Comparison of ENCODE assay signal across 10 cellular contexts in the genomic region with DNA sequence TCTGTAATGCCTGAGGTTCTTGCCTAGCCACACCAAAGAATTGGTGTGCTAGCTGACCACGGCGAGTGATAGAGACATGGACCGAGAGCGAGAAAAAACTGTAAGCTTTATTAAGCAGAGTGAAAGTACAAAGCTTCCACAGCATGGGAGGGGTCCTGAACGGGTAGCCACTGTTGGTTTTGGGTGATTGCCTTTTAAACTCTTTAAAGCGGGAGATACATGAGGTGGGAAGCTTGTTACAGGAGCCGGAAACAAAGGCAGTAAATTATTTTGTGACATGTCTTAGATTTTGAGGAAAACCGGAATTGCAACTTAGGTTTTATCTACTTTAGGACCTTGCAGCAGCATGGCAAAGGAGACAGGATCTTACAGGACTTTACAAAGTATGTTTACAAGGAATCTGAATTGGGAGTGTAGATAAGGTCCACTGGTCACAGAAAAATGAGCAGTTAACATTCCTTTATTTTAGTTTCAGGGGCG.
A peak's percentile ranks its signal among the peaks of the same experiment; 100 is the strongest.
DNase-seq lines count a peak whose midpoint lies in the region; ATAC-seq and TF ChIP-seq lines count a peak whose summit lies in the region.
"Had no signal": no experiment of that assay in that cellular context is flagged by ENCODE, and none has a peak within 500 bp of the region (broad histone marks: within the 10 kb centered on the region; RNA-seq: fewer than 3 reads in every experiment).

No MANE protein-coding gene starts in this region.

- H3K27me3 ChIP-seq in breast epithelium = no peaks in the 10 kb centered on the region
- H3K27me3 ChIP-seq: tibial nerve had no signal

- DNase-seq in AG04449 (ENCODE audit: low read depth, low spot score) (no peak), breast epithelium (ENCODE audit: low spot score in 2 of 2) (no peak), mesothelial cell of epicardium (ENCODE audit: low spot score in 2 of 2, unreplicated experiment in 2 of 2) (no peak), HPDE6-E6E7 (ENCODE audit: extremely low spot score) (no peak), AG08396 (ENCODE audit: low spot score) (no peak)
- no peak for DNase-seq in activated CD8-positive, alpha-beta T cell treated with anti-CD3 and anti-CD28 coated beads, Interleukin-2, amount 10 ng/mL, durations not matched to agents 7 days and 5 days
- DNase-seq: AML-193 had no signal

- peak overlapping the region; percentile 46 for H3K4me3 Mint-ChIP-seq in mesothelial cell of epicardium
- no peak overlapping the region for H3K4me3 Mint-ChIP-seq in activated CD8-positive, alpha-beta T cell treated with anti-CD3 and anti-CD28 coated beads, Interleukin-2, amount 10 ng/mL, durations not matched to agents 7 days and 5 days

- ATAC-seq in HG02759 (IDR thresholded peaks at IDR 0.05; ENCODE audit: unreplicated experiment) = peak; percentile 52
- no peak for ATAC-seq in GM21526 (IDR thresholded peaks at IDR 0.05; ENCODE audit: low FRiP score, unreplicated experiment)
- ATAC-seq in activated CD8-positive, alpha-beta T cell treated with anti-CD3 and anti-CD28 coated beads, Interleukin-2, amount 10 ng/mL, durations not matched to agents 7 days and 5 days = no peak

- no peaks in the 10 kb centered on the region for H3K9me3 ChIP-seq in breast epithelium
- H3K9me3 ChIP-seq: tibial nerve had no signal

- H3K4me1 ChIP-seq in breast epithelium = no peaks in the 10 kb centered on the region

- peaks cover 1% of the 10 kb centered on the region for H3K9me3 Mint-ChIP-seq in mesothelial cell of epicardium
- H3K9me3 Mint-ChIP-seq in activated CD8-positive, alpha-beta T cell treated with anti-CD3 and anti-CD28 coated beads, Interleukin-2, amount 10 ng/mL, durations not matched to agents 7 days and 5 days (ENCODE audit: insufficient read depth) = no peaks in the 10 kb centered on the region

- H3K27me3 Mint-ChIP-seq in mesothelial cell of epicardium (ENCODE audit: low read depth) = no peaks in the 10 kb centered on the region
- no peaks in the 10 kb centered on the region for H3K27me3 Mint-ChIP-seq in activated CD8-positive, alpha-beta T cell treated with anti-CD3 and anti-CD28 coated beads, Interleukin-2, amount 10 ng/mL, durations not matched to agents 7 days and 5 days (ENCODE audit: low read depth)

- no peak for TF ChIP-seq CTCF in AG04449 (IDR thresholded peaks at IDR 0.05; ENCODE audit: insufficient read depth, low read length, missing control alignments)
- TF ChIP-seq CTCF in breast epithelium (IDR thresholded peaks at IDR 0.05) = no peak
- no peak for TF ChIP-seq CTCF in mesothelial cell of epicardium (IDR thresholded peaks at IDR 0.05; ENCODE audit: unreplicated experiment)

- intact Hi-C loops in breast epithelium (cut with DNase I; ENCODE audit: low total_unique reads) = loop anchor here (5.0 kb wide), 1 partner anchor 362 kb away; no protein-coding TSS in a partner anchor

- H3K27ac ChIP-seq in breast epithelium = no peak overlapping the region
- H3K27ac ChIP-seq: tibial nerve had no signal

- peak overlapping the region; percentile 96 for H3K27ac Mint-ChIP-seq in mesothelial cell of epicardium
- H3K27ac Mint-ChIP-seq in activated CD8-positive, alpha-beta T cell treated with anti-CD3 and anti-CD28 coated beads, Interleukin-2, amount 10 ng/mL, durations not matched to agents 7 days and 5 days = no peak overlapping the region

- H3K4me1 Mint-ChIP-seq in mesothelial cell of epicardium = peaks cover 70% of the 10 kb centered on the region
- H3K4me1 Mint-ChIP-seq in activated CD8-positive, alpha-beta T cell treated with anti-CD3 and anti-CD28 coated beads, Interleukin-2, amount 10 ng/mL, durations not matched to agents 7 days and 5 days (ENCODE audit: low read depth) = no peaks in the 10 kb centered on the region

- POLR2A ChIA-PET in AG04449 (lab: Yijun Ruan, JAX) = no interaction called here
- POLR2A ChIA-PET in activated CD8-positive, alpha-beta T cell treated with anti-CD3 and anti-CD28 coated beads, Interleukin-2, amount 10 ng/mL, durations not matched to agents 7 days and 5 days (lab: Charles Lee) = no interaction called here

- H3K36me3 Mint-ChIP-seq in mesothelial cell of epicardium = peaks cover under 1% of the 10 kb centered on the region
- H3K36me3 Mint-ChIP-seq in activated CD8-positive, alpha-beta T cell treated with anti-CD3 and anti-CD28 coated beads, Interleukin-2, amount 10 ng/mL, durations not matched to agents 7 days and 5 days (ENCODE audit: low read depth) = no peaks in the 10 kb centered on the region

- H3K4me3 ChIP-seq in AG04449 (ENCODE audit: low read depth, low read length) = peak overlapping the region; percentile 20; the same call in 1 of the 2 replicates
- H3K4me3 ChIP-seq in breast epithelium = peak overlapping the region; percentile 17 to 39 (median 33)

- no peaks in the 10 kb centered on the region for H3K36me3 ChIP-seq in breast epithelium
- H3K36me3 ChIP-seq: tibial nerve had no signal

- TF ChIP-seq POLR2A in breast epithelium (IDR thresholded peaks at IDR 0.05) = no peak

- CTCF ChIA-PET in AG04449 (lab: Yijun Ruan, JAX) = no interaction called here
- CTCF ChIA-PET in activated CD8-positive, alpha-beta T cell treated with anti-CD3 and anti-CD28 coated beads, Interleukin-2, amount 10 ng/mL, durations not matched to agents 7 days and 5 days (lab: Charles Lee) = no interaction called here
